Comparison of ENCODE assay signal across 20 cellular contexts in genomic region chr7:136925049-136925448, GRCh38. TPM values are rescaled to one million over a fixed set of nuclear protein-coding genes. Genes with fewer than 3 reads are reported as not detected.
A peak's percentile ranks its signal among the peaks of the same experiment; 100 is the strongest.
DNase-seq lines count a peak whose midpoint lies in the region; ATAC-seq lines count a peak whose summit lies in the region.
"Had no signal": no experiment of that assay in that cellular context is flagged by ENCODE, and none has a peak within 500 bp of the region (broad histone marks: within the 10 kb centered on the region; RNA-seq: fewer than 3 reads in every experiment).

No MANE protein-coding gene starts in this region.

- H3K4me2 ChIP-seq in mesenchymal stem cell (ENCODE audit: low read length, poor library complexity, severe bottlenecking) = no peak overlapping the region

- intact Hi-C loops in aorta (cut with DNase I) = no loop called here

- ATAC-seq in aorta (ENCODE audit: low FRiP score) = no peak
- ATAC-seq in HG03025 (IDR thresholded peaks at IDR 0.05; ENCODE audit: low FRiP score, unreplicated experiment) = no peak

- H3K4ac ChIP-seq in mesenchymal stem cell (ENCODE audit: low read depth in 1 of 2, low read length in 2 of 2) = no peak overlapping the region

- no peak overlapping the region for H4K8ac ChIP-seq in mesenchymal stem cell (ENCODE audit: low read length)

- H3K27me3 ChIP-seq in mesenchymal stem cell (ENCODE audit: control insufficient read depth in 1 of 2, insufficient read depth in 1 of 2, low read length in 2 of 2) (no peaks in the 10 kb centered on the region), aorta (ENCODE audit: control insufficient read depth in 1 of 2, insufficient read depth in 2 of 2, low read length in 1 of 2) (no peaks in the 10 kb centered on the region)
- H3K27me3 ChIP-seq: heart right ventricle had no signal

- H3K79me1 ChIP-seq in mesenchymal stem cell (replicated peaks; ENCODE audit: low read length, poor library complexity, severe bottlenecking) = no peaks in the 10 kb centered on the region

- no peak overlapping the region for H3K18ac ChIP-seq in mesenchymal stem cell (ENCODE audit: low read depth in 1 of 2, low read length in 2 of 2)

- no peak overlapping the region for H3K14ac ChIP-seq in mesenchymal stem cell (ENCODE audit: low read length in 2 of 2)

- H2BK120ac ChIP-seq in mesenchymal stem cell (ENCODE audit: low read depth, low read length) = no peak overlapping the region

- no peak overlapping the region for H2BK5ac ChIP-seq in mesenchymal stem cell (ENCODE audit: low read depth, low read length, poor library complexity, severe bottlenecking)

- H3K9ac ChIP-seq in SK-N-MC (ENCODE audit: insufficient read length) = no peak overlapping the region
- no peak overlapping the region for H3K9ac ChIP-seq in mesenchymal stem cell (ENCODE audit: low read length)

- H3K4me1 ChIP-seq in mesenchymal stem cell (ENCODE audit: control insufficient read depth, insufficient read depth, low read depth, low read length) (no peaks in the 10 kb centered on the region), aorta (ENCODE audit: control insufficient read depth in 1 of 2, insufficient read depth in 2 of 2, low read length in 2 of 2) (no peaks in the 10 kb centered on the region)

- H2AK5ac ChIP-seq in mesenchymal stem cell (ENCODE audit: low read length, severe bottlenecking) = no peak overlapping the region

- H2AFZ ChIP-seq in mesenchymal stem cell (ENCODE audit: low read depth, low read length) = no peak overlapping the region

- H3K9me3 ChIP-seq in SK-N-MC (ENCODE audit: low read depth, low read length) = no peaks in the 10 kb centered on the region
- H3K9me3 ChIP-seq in mesenchymal stem cell (ENCODE audit: control insufficient read depth, low read length) = no peaks in the 10 kb centered on the region
- peaks cover 1% of the 10 kb centered on the region for H3K9me3 ChIP-seq in aorta (ENCODE audit: control insufficient read depth, low read length)
- H3K9me3 ChIP-seq: heart right ventricle had no signal

- DNase-seq in EH (ENCODE audit: low read depth) = peak; percentile 72
- DNase-seq in SK-N-MC (ENCODE audit: low read depth, low spot score) = no peak
- DNase-seq in dermis blood vessel endothelial cell = peak; percentile 78
- DNase-seq in mesenchymal stem cell = peak; percentile 58
- no peak for DNase-seq in SHP77 treated with DMSO at 0.1 percent for 48 hours (lab: John Stamatoyannopoulos, UW)
- no peak for DNase-seq in aorta
- DNase-seq in COLO668 (lab: John Stamatoyannopoulos, UW; ENCODE audit: unreplicated experiment) = no peak
- DNase-seq: activated CD8-positive, alpha-beta memory T cell treated with anti-CD3 and anti-CD28 coated beads, Interleukin-2, amount 50 U/mL, for 48 hours; activated effector memory CD4-positive, alpha-beta T cell treated with anti-CD3 and anti-CD28 coated beads, Interleukin-2, amount 50 U/mL, for 16 hours; cerebellar nuclear complex; effector memory CD4-positive, alpha-beta T cell; GDM1; heart right ventricle; immature natural killer cell; NCI-H510A treated with DMSO at 0.1 percent for 48 hours; right cardiac atrium; RPMI8226; SW 1271 had no signal

- H3K27ac ChIP-seq in SK-N-MC (0 out of 2 replicates have a peak overlapping the region, but pooled peaks have one; percentile 16), mesenchymal stem cell (ENCODE audit: low read length, poor library complexity, severe bottlenecking) (no peak overlapping the region), aorta (ENCODE audit: low read depth in 1 of 2, low read length in 2 of 2) (no peak overlapping the region)
- H3K27ac ChIP-seq: C4-2B had no signal

- no peak overlapping the region for H4K91ac ChIP-seq in mesenchymal stem cell (ENCODE audit: low read length)

- 40% methylated on average over 1 of the region's 3 CpGs for WGBS in mesenchymal stem cell
- WGBS in aorta, 2 donors = 2 to 4% methylated on average over 3 of the region's 3 CpGs

- no peaks in the 10 kb centered on the region for H3K36me3 ChIP-seq in SK-N-MC (ENCODE audit: insufficient read depth, low read length)
- no peaks in the 10 kb centered on the region for H3K36me3 ChIP-seq in mesenchymal stem cell (ENCODE audit: control insufficient read depth in 1 of 2, insufficient read depth in 2 of 2, low read depth in 1 of 2, low read length in 2 of 2)
- H3K36me3 ChIP-seq in aorta (ENCODE audit: control insufficient read depth in 1 of 2, insufficient read depth in 2 of 2, low read length in 1 of 2) = no peaks in the 10 kb centered on the region

- no peak overlapping the region; the same call in 1 of the 2 replicates for H3K4me3 ChIP-seq in SK-N-MC
- no peak overlapping the region for H3K4me3 ChIP-seq in mesenchymal stem cell (ENCODE audit: insufficient read depth in 1 of 2, low read depth in 1 of 2, low read length in 2 of 2)
- no peak overlapping the region for H3K4me3 ChIP-seq in aorta (ENCODE audit: low read length in 2 of 2)
- H3K4me3 ChIP-seq: heart right ventricle had no signal

- no peak overlapping the region for H3K23ac ChIP-seq in mesenchymal stem cell (ENCODE audit: low read length in 2 of 2)

- no peak overlapping the region for H2BK15ac ChIP-seq in mesenchymal stem cell (ENCODE audit: low read depth, poor library complexity, severe bottlenecking)

- H2BK12ac ChIP-seq in mesenchymal stem cell (ENCODE audit: low read length in 2 of 2) = no peak overlapping the region

RNA-seq across cellular contexts. Expression of gene CHRM2, which starts 56.6 kb away (rescaled TPM):
- total RNA-seq in dermis blood vessel endothelial cell (not detected in 2 replicates), aorta (not detected)
- 36.0 TPM for polyA plus RNA-seq in mesenchymal stem cell (2013, experiment 1 of 2)
- polyA plus RNA-seq in mesenchymal stem cell (2013, experiment 2 of 2) = 35.0 TPM
- under 1 TPM in 1 of 2 donors, not detected in 1; 0.38 TPM for polyA plus RNA-seq in aorta
- polyA plus RNA-seq: immature natural killer cell had no signal

Comparison
In these comparisons a context has a peak if more than half of its experiments do, and no peak if none do; other contexts are left out.
1. DNase-seq: peak in EH (single experiment), dermis blood vessel endothelial cell (single experiment) and mesenchymal stem cell (single experiment); none in SK-N-MC (single experiment), SHP77 treated with DMSO at 0.1 percent for 48 hours (single experiment), aorta (0 of 2) and COLO668 (single experiment).